In genomic region chr12:1793426-1794210, GRCh38 we compare ENCODE assay signal across 30 cellular contexts. TPM values are rescaled to one million over a fixed set of nuclear protein-coding genes. Genes with fewer than 3 reads are reported as not detected.
DNase-seq lines count a peak whose midpoint lies in the region; ATAC-seq, FAIRE-seq and TF ChIP-seq lines count a peak whose summit lies in the region.
"Had no signal": no experiment of that assay in that cellular context is flagged by ENCODE, and none has a peak within 500 bp of the region (broad histone marks: within the 10 kb centered on the region; RNA-seq: fewer than 3 reads in every experiment).

No MANE protein-coding gene starts in this region.

- peaks cover 20 to 22% of the 10 kb centered on the region in 2 donors for H3K4me1 Mint-ChIP-seq in effector memory CD8-positive, alpha-beta T cell (ENCODE audit: low read depth in 2 of 2)

- no peak overlapping the region for H3K4me3 Mint-ChIP-seq in effector memory CD8-positive, alpha-beta T cell
- H3K4me3 Mint-ChIP-seq: activated CD8-positive, alpha-beta T cell treated with anti-CD3 and anti-CD28 coated beads, Interleukin-2, amount 10 ng/mL, durations not matched to agents 7 days and 5 days; brain had no signal

- H3K9me3 ChIP-seq in right cardiac atrium (ENCODE audit: control insufficient read depth, low read length) (no peaks in the 10 kb centered on the region), gastrocnemius medialis (no peaks in the 10 kb centered on the region)
- H3K9me3 ChIP-seq: adrenal gland, stomach had no signal

- no peak for FAIRE-seq in frontal cortex (lab: Jason Lieb, UNC)
- FAIRE-seq: GM18507 had no signal

- TF ChIP-seq CTCF in gastrocnemius medialis (IDR thresholded peaks at IDR 0.05 in 4 of 5, conservative IDR thresholded peaks at IDR 0.05 in 1 of 5): no peak

- in situ Hi-C loops in gastrocnemius medialis (cut with MboI; ENCODE audit: low sequenced_read_pairs in 4 of 4): loop anchor here (5.0 kb wide), 3 partner anchors 141 to 146 kb away; no protein-coding TSS in a partner anchor

- no peak for TF ChIP-seq POLR2A in gastrocnemius medialis (IDR thresholded peaks at IDR 0.05)

- peak overlapping the region; percentile 44 to 62 for H3K27ac Mint-ChIP-seq in effector memory CD8-positive, alpha-beta T cell
- H3K27ac Mint-ChIP-seq: activated CD8-positive, alpha-beta T cell treated with anti-CD3 and anti-CD28 coated beads, Interleukin-2, amount 10 ng/mL, durations not matched to agents 7 days and 5 days had no signal

- 90% methylated on average over 26 of the region's 26 CpGs for WGBS in right cardiac atrium

- H3K9me3 Mint-ChIP-seq in effector memory CD8-positive, alpha-beta T cell: no peaks in the 10 kb centered on the region
- H3K9me3 Mint-ChIP-seq: brain had no signal

- intact Hi-C loops in right cardiac atrium (cut with DNase I) (loop anchor here in 1 of 4 donors (2.0 kb wide), 1 partner anchor 141 kb away; no protein-coding TSS in a partner anchor), Right ventricle myocardium inferior (cut with DNase I) (loop anchor here (10.0 kb wide), 3 partner anchors 491 to 1001 kb away; partner anchors contain the start of gene FKBP4), gastrocnemius medialis (cut with DNase I; ENCODE audit: low total_unique reads) (no loop called here)

- H3K27me3 Mint-ChIP-seq in effector memory CD8-positive, alpha-beta T cell: no peaks in the 10 kb centered on the region

- no peaks in the 10 kb centered on the region for H3K36me3 ChIP-seq in gastrocnemius medialis
- H3K36me3 ChIP-seq: adrenal gland had no signal

- H3K27ac ChIP-seq in right cardiac atrium (ENCODE audit: low read length) (peak overlapping the region; percentile 31), gastrocnemius medialis (peak overlapping the region; percentile 47 to 76 (median 74))
- H3K27ac ChIP-seq: adrenal gland, RWPE1, SK-N-MC had no signal

- no peak for DNase-seq in right cardiac atrium
- DNase-seq in Right ventricle myocardium inferior (ENCODE audit: missing footprints): no peak
- DNase-seq in effector memory CD8-positive, alpha-beta T cell: no peak
- no peak for DNase-seq in gastrocnemius medialis
- no peak for DNase-seq in NOMO-1 treated with DMSO at 0.1 percent for 48 hours (lab: John Stamatoyannopoulos, UW; ENCODE audit: unreplicated experiment)
- no peak for DNase-seq in NCI-H345 (lab: John Stamatoyannopoulos, UW)
- DNase-seq in frontal cortex (ENCODE audit: low spot score in 2 of 2): no peak
- DNase-seq in LoVo (ENCODE audit: low spot score): no peak
- DNase-seq: activated CD4-positive, alpha-beta T cell treated with anti-CD3 and anti-CD28 coated beads for 1 hour; activated CD8-positive, alpha-beta T cell treated with anti-CD3 and anti-CD28 coated beads, Interleukin-2, amount 10 ng/mL, durations not matched to agents 7 days and 5 days; activated gamma-delta T cell treated with Interleukin-2 at 50 U/mL for 16 hours; cerebellar nuclear complex; effector CD8-positive, alpha-beta T cell; erythroblast; NCI-H1436; NCI-H2081 treated with DMSO at 0.1 percent for 48 hours; NCI-H774; stomach; T-helper 2 cell; trophoblast cell had no signal

- H3K27me3 ChIP-seq in right cardiac atrium (ENCODE audit: control insufficient read depth, insufficient read depth) (no peaks in the 10 kb centered on the region), gastrocnemius medialis (no peaks in the 10 kb centered on the region)
- H3K27me3 ChIP-seq: adrenal gland, stomach had no signal

- H3K4me1 ChIP-seq in right cardiac atrium (ENCODE audit: control insufficient read depth, insufficient read depth, low read length) (no peaks in the 10 kb centered on the region), gastrocnemius medialis (peaks cover 29 to 36% of the 10 kb centered on the region in 2 donors)

- H3K4me3 ChIP-seq in right cardiac atrium (ENCODE audit: low read length) (no peak overlapping the region), gastrocnemius medialis (no peak overlapping the region)
- H3K4me3 ChIP-seq: adrenal gland, SK-N-MC, skin epidermis, stomach had no signal

- no peak for ATAC-seq in right cardiac atrium
- no peak for ATAC-seq in Right ventricle myocardium inferior
- no peak for ATAC-seq in effector memory CD8-positive, alpha-beta T cell (replicated peaks)
- no peak for ATAC-seq in gastrocnemius medialis
- ATAC-seq: activated CD8-positive, alpha-beta T cell treated with anti-CD3 and anti-CD28 coated beads, Interleukin-2, amount 10 ng/mL, durations not matched to agents 7 days and 5 days; HCT116 had no signal

- H3K36me3 Mint-ChIP-seq in effector memory CD8-positive, alpha-beta T cell (ENCODE audit: insufficient read depth): peaks cover 13% of the 10 kb centered on the region
- H3K36me3 Mint-ChIP-seq: brain had no signal

RNA-seq across cellular contexts. Expression of gene LRTM2, which starts 26.7 kb away (rescaled TPM):
- total RNA-seq in right cardiac atrium: not detected
- polyA plus RNA-seq in right cardiac atrium: not detected
- total RNA-seq in Right ventricle myocardium inferior: not detected
- not detected for total RNA-seq in gastrocnemius medialis
- total RNA-seq in frontal cortex: 1.6 TPM
- total RNA-seq: activated CD8-positive, alpha-beta T cell treated with anti-CD3 and anti-CD28 coated beads, Interleukin-2, amount 10 ng/mL, durations not matched to agents 7 days and 5 days; adrenal gland; fibroblast of villous mesenchyme; pulmonary artery endothelial cell; stomach had no signal
- polyA plus RNA-seq: adrenal gland, AG04450 had no signal
